27 cellular contexts compared by ENCODE assay signal in genomic region chr1:50183734-50184133, GRCh38.
DNase-seq lines count a peak whose midpoint lies in the region; ATAC-seq and TF ChIP-seq lines count a peak whose summit lies in the region.
"Had no signal": no experiment of that assay in that cellular context is flagged by ENCODE, and none has a peak within 500 bp of the region (broad histone marks: within the 10 kb centered on the region; RNA-seq: fewer than 3 reads in every experiment).

No MANE protein-coding gene starts in this region.

- H3K27ac ChIP-seq in left ventricle myocardium inferior (replicated peaks) (no peak overlapping the region), neural cell (ENCODE audit: low read length) (peak overlapping the region; percentile 42), osteoblast (ENCODE audit: low read depth, low read length) (no peak overlapping the region)
- H3K27ac ChIP-seq: esophagus squamous epithelium, hepatocyte, left lung, pancreas, right lobe of liver had no signal

- no peaks in the 10 kb centered on the region for H3F3A ChIP-seq in neural cell (ENCODE audit: insufficient read depth, low read length, poor library complexity, severe bottlenecking)

- H3K4me3 ChIP-seq in left ventricle myocardium inferior (no peak overlapping the region), neural cell (ENCODE audit: low read length) (peak overlapping the region; percentile 22), osteoblast (ENCODE audit: insufficient read depth, low read length) (no peak overlapping the region)
- H3K4me3 ChIP-seq: esophagus squamous epithelium, hepatocyte, left lung, pancreas, right lobe of liver had no signal

- H4K20me1 ChIP-seq in neural cell (ENCODE audit: insufficient read depth) (no peaks in the 10 kb centered on the region), osteoblast (ENCODE audit: insufficient read depth, low read length) (no peaks in the 10 kb centered on the region)

- H3K36me3 ChIP-seq in left ventricle myocardium inferior (no peaks in the 10 kb centered on the region), neural cell (ENCODE audit: insufficient read depth, low read length) (no peaks in the 10 kb centered on the region), osteoblast (ENCODE audit: insufficient read depth, low read length) (no peaks in the 10 kb centered on the region)
- H3K36me3 ChIP-seq: esophagus squamous epithelium, left lung, pancreas, right lobe of liver had no signal

- no peak for TF ChIP-seq CTCF in left ventricle myocardium inferior (IDR thresholded peaks at IDR 0.05; ENCODE audit: borderline replicate concordance)
- TF ChIP-seq CTCF in neural cell (IDR thresholded peaks at IDR 0.05; ENCODE audit: poor library complexity, severe bottlenecking) = no peak
- no peak for TF ChIP-seq CTCF in osteoblast (IDR thresholded peaks at IDR 0.05; ENCODE audit: extremely low read depth, low read depth, low read length)

- no peaks in the 10 kb centered on the region for H3K9me3 ChIP-seq in left ventricle myocardium inferior (replicated peaks)
- no peaks in the 10 kb centered on the region for H3K9me3 ChIP-seq in neural cell (ENCODE audit: low read length)
- H3K9me3 ChIP-seq in osteoblast (ENCODE audit: low read depth, low read length) = peaks cover 2% of the 10 kb centered on the region
- H3K9me3 ChIP-seq: esophagus squamous epithelium, left lung, pancreas, right lobe of liver had no signal

- peak; percentile 31 for ATAC-seq in Right ventricle myocardium inferior
- ATAC-seq: activated T-helper 17 cell treated with anti-CD3 and anti-CD28 coated beads, Interleukin-2, amount 50 U/mL, for 72 hours; left lung; naive thymus-derived CD8-positive, alpha-beta T cell; pancreas; right lobe of liver had no signal

- intact Hi-C loops in Right ventricle myocardium inferior (cut with DNase I) (no loop called here), left ventricle myocardium inferior (cut with micrococcal nuclease) (no loop called here)

- H3K79me2 ChIP-seq in neural cell (replicated peaks; ENCODE audit: insufficient read depth, low read length) (no peaks in the 10 kb centered on the region), osteoblast (ENCODE audit: insufficient read depth, low read length) (no peaks in the 10 kb centered on the region)
- H3K79me2 ChIP-seq: hepatocyte had no signal

- no peak overlapping the region for H3K4me2 ChIP-seq in neural cell (ENCODE audit: low read length)
- H3K4me2 ChIP-seq in osteoblast (ENCODE audit: insufficient read depth, low read length) = no peak overlapping the region
- H3K4me2 ChIP-seq: hepatocyte had no signal

- H3K9ac ChIP-seq in neural cell (ENCODE audit: low read length) = peak overlapping the region; percentile 30

- peaks cover 5% of the 10 kb centered on the region for H3K27me3 ChIP-seq in left ventricle myocardium inferior (ENCODE audit: low read depth)
- H3K27me3 ChIP-seq in neural cell (ENCODE audit: insufficient read depth, low read depth, low read length) = no peaks in the 10 kb centered on the region
- no peaks in the 10 kb centered on the region for H3K27me3 ChIP-seq in osteoblast (ENCODE audit: insufficient read depth, low read length)
- H3K27me3 ChIP-seq: hepatocyte, pancreas, right lobe of liver had no signal

- no peaks in the 10 kb centered on the region for H3K9me2 ChIP-seq in neural cell (ENCODE audit: insufficient read depth, low read length)

- no peak for TF ChIP-seq EP300 in neural cell (conservative IDR thresholded peaks at IDR 0.05; ENCODE audit: poor library complexity, severe bottlenecking)

- peaks cover 20% of the 10 kb centered on the region for H3K4me1 ChIP-seq in left ventricle myocardium inferior
- H3K4me1 ChIP-seq in osteoblast (ENCODE audit: insufficient read depth, low read length) = no peaks in the 10 kb centered on the region
- H3K4me1 ChIP-seq: esophagus squamous epithelium, left lung, pancreas had no signal

- no peak for DNase-seq in Right ventricle myocardium inferior (ENCODE audit: missing footprints)
- DNase-seq in left ventricle myocardium inferior = no peak
- peak; percentile 53 for DNase-seq in NCI-H1092 treated with DMSO at 0.1 percent for 48 hours (lab: John Stamatoyannopoulos, UW)
- DNase-seq in NCI-H2227 (lab: John Stamatoyannopoulos, UW; ENCODE audit: unreplicated experiment) = peak; percentile 68
- no peak for DNase-seq in NCI-H146 treated with DMSO at 0.1 percent for 48 hours (lab: John Stamatoyannopoulos, UW; ENCODE audit: unreplicated experiment)
- DNase-seq in osteoblast (ENCODE audit: insufficient read length, low spot score, missing footprints) = no peak
- DNase-seq in superior temporal gyrus (ENCODE audit: extremely low spot score) = no peak
- DNase-seq: activated CD4-positive, alpha-beta T cell treated with anti-CD3 and anti-CD28 coated beads, Interleukin-2, amount 50 U/mL, for 48 hours; activated CD8-positive, alpha-beta memory T cell treated with anti-CD3 and anti-CD28 coated beads, Interleukin-2, amount 50 U/mL, for 48 hours; cortex of kidney; esophagus squamous epithelium; HFFc6; immature natural killer cell; IMR-90; left lung; naive thymus-derived CD8-positive, alpha-beta T cell; NCI-H2029 treated with DMSO at 0.1 percent for 48 hours; NCI-H526 treated with DMSO at 0.1 percent for 48 hours; pancreas; stimulated activated CD4-positive, alpha-beta T cell treated with anti-CD3 and anti-CD28 coated beads, Interleukin-12 subunit alpha, Interleukin-12 subunit beta, amount 100 ng/mL, for 4 hours; stimulated activated CD4-positive, alpha-beta T cell treated with anti-CD3 and anti-CD28 coated beads, Interleukin-4, amount 100 ng/mL, for 24 hours; stimulated activated naive CD4-positive, alpha-beta T cell treated with Interleukin-2 at 50 U/mL for 16 hours; T-helper 9 cell had no signal

- H2AFZ ChIP-seq in neural cell (ENCODE audit: low read depth, low read length) (peak overlapping the region; percentile 28), osteoblast (ENCODE audit: low read length) (no peak overlapping the region)
- H2AFZ ChIP-seq: hepatocyte had no signal

- TF ChIP-seq RAD21 in neural cell (conservative IDR thresholded peaks at IDR 0.05) = no peak

TF ChIP-seq in neural cell, 6 proteins besides CTCF, POLR2A, EP300 and RAD21:
- TF ChIP-seq, protein P1, sequence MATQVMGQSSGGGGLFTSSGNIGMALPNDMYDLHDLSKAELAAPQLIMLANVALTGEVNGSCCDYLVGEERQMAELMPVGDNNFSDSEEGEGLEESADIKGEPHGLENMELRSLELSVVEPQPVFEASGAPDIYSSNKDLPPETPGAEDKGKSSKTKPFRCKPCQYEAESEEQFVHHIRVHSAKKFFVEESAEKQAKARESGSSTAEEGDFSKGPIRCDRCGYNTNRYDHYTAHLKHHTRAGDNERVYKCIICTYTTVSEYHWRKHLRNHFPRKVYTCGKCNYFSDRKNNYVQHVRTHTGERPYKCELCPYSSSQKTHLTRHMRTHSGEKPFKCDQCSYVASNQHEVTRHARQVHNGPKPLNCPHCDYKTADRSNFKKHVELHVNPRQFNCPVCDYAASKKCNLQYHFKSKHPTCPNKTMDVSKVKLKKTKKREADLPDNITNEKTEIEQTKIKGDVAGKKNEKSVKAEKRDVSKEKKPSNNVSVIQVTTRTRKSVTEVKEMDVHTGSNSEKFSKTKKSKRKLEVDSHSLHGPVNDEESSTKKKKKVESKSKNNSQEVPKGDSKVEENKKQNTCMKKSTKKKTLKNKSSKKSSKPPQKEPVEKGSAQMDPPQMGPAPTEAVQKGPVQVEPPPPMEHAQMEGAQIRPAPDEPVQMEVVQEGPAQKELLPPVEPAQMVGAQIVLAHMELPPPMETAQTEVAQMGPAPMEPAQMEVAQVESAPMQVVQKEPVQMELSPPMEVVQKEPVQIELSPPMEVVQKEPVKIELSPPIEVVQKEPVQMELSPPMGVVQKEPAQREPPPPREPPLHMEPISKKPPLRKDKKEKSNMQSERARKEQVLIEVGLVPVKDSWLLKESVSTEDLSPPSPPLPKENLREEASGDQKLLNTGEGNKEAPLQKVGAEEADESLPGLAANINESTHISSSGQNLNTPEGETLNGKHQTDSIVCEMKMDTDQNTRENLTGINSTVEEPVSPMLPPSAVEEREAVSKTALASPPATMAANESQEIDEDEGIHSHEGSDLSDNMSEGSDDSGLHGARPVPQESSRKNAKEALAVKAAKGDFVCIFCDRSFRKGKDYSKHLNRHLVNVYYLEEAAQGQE (IDR thresholded peaks at IDR 0.05; ENCODE audit: borderline replicate concordance) = peak; percentile 41
- TF ChIP-seq MXI1 (conservative IDR thresholded peaks at IDR 0.05; ENCODE audit: poor library complexity, severe bottlenecking) (no peak), POLR2AphosphoS5 (IDR thresholded peaks at IDR 0.05) (peak; percentile 33), SMC3 (conservative IDR thresholded peaks at IDR 0.05; ENCODE audit: poor library complexity) (peak; percentile 10), TAF1 (IDR thresholded peaks at IDR 0.05; ENCODE audit: low read depth) (no peak), EZH2 (IDR thresholded peaks at IDR 0.05; ENCODE audit: borderline replicate concordance, insufficient read depth, low read length, poor library complexity, severe bottlenecking) (no peak)

Comparison
In these comparisons a context has a peak if more than half of its experiments do, and no peak if none do; other contexts are left out.
1. DNase-seq: peak in NCI-H1092 treated with DMSO at 0.1 percent for 48 hours (single experiment) and NCI-H2227 (single experiment); none in Right ventricle myocardium inferior (single experiment), left ventricle myocardium inferior (single experiment), NCI-H146 treated with DMSO at 0.1 percent for 48 hours (single experiment), osteoblast (single experiment) and superior temporal gyrus (single experiment).